In genomic region chr2:121309801-121310200, GRCh38 we compare ENCODE assay signal across 12 cellular contexts. TPM values are rescaled to one million over a fixed set of nuclear protein-coding genes. Genes with fewer than 3 reads are reported as not detected.
DNase-seq lines count a peak whose midpoint lies in the region; ATAC-seq, FAIRE-seq and TF ChIP-seq lines count a peak whose summit lies in the region.
"Had no signal": no experiment of that assay in that cellular context is flagged by ENCODE, and none has a peak within 500 bp of the region (broad histone marks: within the 10 kb centered on the region; RNA-seq: fewer than 3 reads in every experiment).

No MANE protein-coding gene starts in this region.

- no peak for TF ChIP-seq CTCF in bronchial epithelial cell (IDR thresholded peaks at IDR 0.05; ENCODE audit: insufficient read depth, low read length, severe bottlenecking)
- TF ChIP-seq CTCF in stomach (IDR thresholded peaks at IDR 0.05) = no peak

- peaks cover 8% of the 10 kb centered on the region for H3K4me1 Mint-ChIP-seq in activated CD4-positive, alpha-beta memory T cell treated with anti-CD3 and anti-CD28 coated beads, Interleukin-2, amount 10 ng/mL, durations not matched to agents 7 days and 5 days
- peaks cover 2% of the 10 kb centered on the region for H3K4me1 Mint-ChIP-seq in activated CD4-positive, alpha-beta memory T cell treated with anti-CD3 and anti-CD28 coated beads for 36 hours (ENCODE audit: low read depth)

- H3K27ac ChIP-seq in stomach = no peak overlapping the region

- H3K36me3 ChIP-seq in bronchial epithelial cell (ENCODE audit: control insufficient read depth, insufficient read depth, low read length) = no peaks in the 10 kb centered on the region
- H3K36me3 ChIP-seq in stomach = no peaks in the 10 kb centered on the region

- no peak for TF ChIP-seq EP300 in stomach (IDR thresholded peaks at IDR 0.05)

- no peaks in the 10 kb centered on the region for H3K9me3 Mint-ChIP-seq in activated CD4-positive, alpha-beta memory T cell treated with anti-CD3 and anti-CD28 coated beads, Interleukin-2, amount 10 ng/mL, durations not matched to agents 7 days and 5 days
- H3K9me3 Mint-ChIP-seq in activated CD4-positive, alpha-beta memory T cell treated with anti-CD3 and anti-CD28 coated beads for 36 hours = no peaks in the 10 kb centered on the region
- H3K9me3 Mint-ChIP-seq: T-helper 1 cell treated with Interleukin-12 subunit alpha and Interleukin-12 subunit beta and Interleukin-4 antibody, amounts not matched to agents 30 μg/mL and 1 μg/mL, for 36 hours had no signal

- no peak overlapping the region for H3K27ac Mint-ChIP-seq in activated CD4-positive, alpha-beta memory T cell treated with anti-CD3 and anti-CD28 coated beads, Interleukin-2, amount 10 ng/mL, durations not matched to agents 7 days and 5 days
- H3K27ac Mint-ChIP-seq in activated CD4-positive, alpha-beta memory T cell treated with anti-CD3 and anti-CD28 coated beads for 36 hours = no peak overlapping the region
- H3K27ac Mint-ChIP-seq: T-helper 1 cell treated with Interleukin-12 subunit alpha and Interleukin-12 subunit beta and Interleukin-4 antibody, amounts not matched to agents 30 μg/mL and 1 μg/mL, for 36 hours had no signal

- POLR2A ChIA-PET in activated CD4-positive, alpha-beta memory T cell treated with anti-CD3 and anti-CD28 coated beads, Interleukin-2, amount 10 ng/mL, durations not matched to agents 7 days and 5 days (lab: Charles Lee) = no interaction called here
- POLR2A ChIA-PET in activated CD4-positive, alpha-beta memory T cell treated with anti-CD3 and anti-CD28 coated beads for 36 hours (lab: Charles Lee) = no interaction called here

- ATAC-seq in HG03175 (IDR thresholded peaks at IDR 0.05; ENCODE audit: unreplicated experiment) = peak; percentile 95
- no peak for ATAC-seq in GM21526 (IDR thresholded peaks at IDR 0.05; ENCODE audit: low FRiP score, unreplicated experiment)

- H3K4me3 ChIP-seq in bronchial epithelial cell (ENCODE audit: low read depth, low read length) (no peak overlapping the region), stomach (no peak overlapping the region)

- peaks cover 40% of the 10 kb centered on the region for H3K27me3 Mint-ChIP-seq in activated CD4-positive, alpha-beta memory T cell treated with anti-CD3 and anti-CD28 coated beads, Interleukin-2, amount 10 ng/mL, durations not matched to agents 7 days and 5 days
- peaks cover 15% of the 10 kb centered on the region for H3K27me3 Mint-ChIP-seq in activated CD4-positive, alpha-beta memory T cell treated with anti-CD3 and anti-CD28 coated beads for 36 hours

- H3K27me3 ChIP-seq in bronchial epithelial cell (ENCODE audit: control insufficient read depth, insufficient read depth, low read length) (peaks cover 7% of the 10 kb centered on the region), stomach (no peaks in the 10 kb centered on the region)

- H3K4me1 ChIP-seq in stomach = no peaks in the 10 kb centered on the region

- CTCF ChIA-PET in activated CD4-positive, alpha-beta memory T cell treated with anti-CD3 and anti-CD28 coated beads, Interleukin-2, amount 10 ng/mL, durations not matched to agents 7 days and 5 days (lab: Charles Lee) = no interaction called here
- CTCF ChIA-PET in activated CD4-positive, alpha-beta memory T cell treated with anti-CD3 and anti-CD28 coated beads for 36 hours (lab: Charles Lee) = no interaction called here

- no peaks in the 10 kb centered on the region for H3K9me3 ChIP-seq in stomach

- H3K4me3 Mint-ChIP-seq in activated CD4-positive, alpha-beta memory T cell treated with anti-CD3 and anti-CD28 coated beads, Interleukin-2, amount 10 ng/mL, durations not matched to agents 7 days and 5 days = no peak overlapping the region
- H3K4me3 Mint-ChIP-seq in activated CD4-positive, alpha-beta memory T cell treated with anti-CD3 and anti-CD28 coated beads for 36 hours = no peak overlapping the region
- H3K4me3 Mint-ChIP-seq: T-helper 1 cell treated with Interleukin-12 subunit alpha and Interleukin-12 subunit beta and Interleukin-4 antibody, amounts not matched to agents 30 μg/mL and 1 μg/mL, for 36 hours had no signal

- 28 to 50% (median 42%) methylated on average over 3 of the region's 3 CpGs for WGBS in stomach, 5 donors

- no peaks in the 10 kb centered on the region for H3K36me3 Mint-ChIP-seq in activated CD4-positive, alpha-beta memory T cell treated with anti-CD3 and anti-CD28 coated beads, Interleukin-2, amount 10 ng/mL, durations not matched to agents 7 days and 5 days (ENCODE audit: low read depth)
- no peaks in the 10 kb centered on the region for H3K36me3 Mint-ChIP-seq in activated CD4-positive, alpha-beta memory T cell treated with anti-CD3 and anti-CD28 coated beads for 36 hours

- FAIRE-seq in bronchial epithelial cell (lab: Jason Lieb, UNC) = no peak
- FAIRE-seq: keratinocyte had no signal

- peak; percentile 24 for DNase-seq in activated CD4-positive, alpha-beta memory T cell treated with anti-CD3 and anti-CD28 coated beads, Interleukin-2, amount 10 ng/mL, durations not matched to agents 7 days and 5 days
- no peak for DNase-seq in activated CD4-positive, alpha-beta memory T cell treated with anti-CD3 and anti-CD28 coated beads for 36 hours
- DNase-seq in bronchial epithelial cell (ENCODE audit: low read depth) = peak; percentile 16
- DNase-seq in stomach = peak; percentile 5
- DNase-seq in NCI-H2227 (lab: John Stamatoyannopoulos, UW; ENCODE audit: unreplicated experiment) = no peak
- DNase-seq in NCI-H524 (lab: John Stamatoyannopoulos, UW) = no peak
- DNase-seq: effector CD4-positive, alpha-beta T cell; NCI-H2171 had no signal

- no peak for TF ChIP-seq POLR2A in stomach (IDR thresholded peaks at IDR 0.05)

- intact Hi-C loops in activated CD4-positive, alpha-beta memory T cell treated with anti-CD3 and anti-CD28 coated beads for 36 hours (cut with micrococcal nuclease) = no loop called here
- intact Hi-C loops in stomach (cut with DNase I; ENCODE audit: low total_unique reads) = no loop called here

RNA-seq across cellular contexts. Expression of gene TFCP2L1, which starts 24.8 kb away (rescaled TPM):
- under 1 TPM; 0.08 to 0.28 TPM for total RNA-seq in activated CD4-positive, alpha-beta memory T cell treated with anti-CD3 and anti-CD28 coated beads, Interleukin-2, amount 10 ng/mL, durations not matched to agents 7 days and 5 days
- under 1 TPM; 0.24 to 0.29 TPM for total RNA-seq in activated CD4-positive, alpha-beta memory T cell treated with anti-CD3 and anti-CD28 coated beads for 36 hours
- 5.5 and 10.6 TPM in 2 replicates for total RNA-seq in bronchial epithelial cell
- 100 to 1,000 TPM in 1 of 5 donors, 10 to 100 TPM in 4; 31.4 to 154 (median 48.2) TPM for total RNA-seq in stomach
- polyA plus RNA-seq in stomach = 10 to 100 TPM in 1 of 3 donors, 1 to 10 TPM in 2; 6.8 to 10.4 (median 7.6) TPM

Comparison
In these comparisons a context has a peak if more than half of its experiments do, and no peak if none do; other contexts are left out.
1. DNase-seq: peak in activated CD4-positive, alpha-beta memory T cell treated with anti-CD3 and anti-CD28 coated beads, Interleukin-2, amount 10 ng/mL, durations not matched to agents 7 days and 5 days (single experiment), bronchial epithelial cell (single experiment) and stomach (single experiment); none in activated CD4-positive, alpha-beta memory T cell treated with anti-CD3 and anti-CD28 coated beads for 36 hours (single experiment), NCI-H2227 (single experiment) and NCI-H524 (0 of 2).